Comparison of ENCODE assay signal across 9 cellular contexts in the genomic region with DNA sequence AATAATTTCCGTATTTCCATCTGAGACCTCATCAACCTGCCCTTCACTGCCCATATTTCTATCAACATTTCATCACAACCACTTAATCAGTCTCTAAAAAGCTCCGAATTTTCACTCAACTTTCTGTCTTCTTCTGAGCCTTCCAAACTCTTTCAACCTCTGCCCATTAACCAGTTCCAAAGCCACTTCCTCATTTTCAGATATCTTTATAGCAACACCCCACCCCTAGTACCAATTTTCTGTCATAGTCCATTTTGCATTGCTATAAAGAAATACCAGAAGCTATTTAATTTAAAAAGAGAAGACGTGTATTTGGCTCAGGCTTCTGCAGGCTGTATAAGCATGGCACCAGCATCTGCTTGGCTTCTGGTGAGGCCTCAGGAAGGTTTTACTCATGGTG.
"Had no signal": no experiment of that assay in that cellular context is flagged by ENCODE, and none has a peak within 500 bp of the region (broad histone marks: within the 10 kb centered on the region; RNA-seq: fewer than 3 reads in every experiment).

No MANE protein-coding gene starts in this region.

- H3K4me2 ChIP-seq: GM23338, KMS-11 had no signal

- H2AFZ ChIP-seq: GM23338 had no signal

- H3K27ac ChIP-seq: KMS-11 had no signal

- H3K4me3 ChIP-seq: GM23338 had no signal

- ATAC-seq: GM23338, HCT116 had no signal

- H3K9ac ChIP-seq: KMS-11 had no signal

- FAIRE-seq: H1, H54, HTR-8/SVneo had no signal

- DNase-seq: H9, IMR-90, KBM-7 had no signal
